In genomic region chr19:12756150-12756883, GRCh38 we compare ENCODE assay signal across 22 cellular contexts. TPM values are rescaled to one million over a fixed set of nuclear protein-coding genes. Genes with fewer than 3 reads are reported as not detected.
DNase-seq lines count a peak whose midpoint lies in the region; ATAC-seq, FAIRE-seq and TF ChIP-seq lines count a peak whose summit lies in the region.
"Had no signal": no experiment of that assay in that cellular context is flagged by ENCODE, and none has a peak within 500 bp of the region (broad histone marks: within the 10 kb centered on the region; RNA-seq: fewer than 3 reads in every experiment).

No MANE protein-coding gene starts in this region.

- no peak for TF ChIP-seq RAD21 in HepG2 (CRISPR knock-in tag; IDR thresholded peaks at IDR 0.05)

- TF ChIP-seq POLR2A in HepG2 (IDR thresholded peaks at IDR 0.05; ENCODE audit: insufficient read depth in 1 of 2, low read depth in 2 of 2, low read length in 2 of 2) (no peak), right lobe of liver (IDR thresholded peaks at IDR 0.05) (no peak)

- no TSS peak for BruUV-seq in HepG2 (replicated peaks; lab: Mats Ljungman, UMichigan)

- H3K9me3 Mint-ChIP-seq in mesothelial cell of epicardium (no peaks in the 10 kb centered on the region), progenitor cell of endocrine pancreas (ENCODE audit: low read depth) (no peaks in the 10 kb centered on the region)
- H3K9me3 Mint-ChIP-seq: CD4-positive, CD25-positive, alpha-beta regulatory T cell had no signal

- H3K27me3 Mint-ChIP-seq in mesothelial cell of epicardium (ENCODE audit: low read depth) (peaks cover 34% of the 10 kb centered on the region), progenitor cell of endocrine pancreas (peaks cover 23% of the 10 kb centered on the region)

- H3K27me3 ChIP-seq in HepG2 (ENCODE audit: control insufficient read depth in 1 of 2, insufficient read depth in 2 of 2, low read length in 2 of 2) (peaks cover 2 to 22% of the 10 kb centered on the region in 2 experiments), right lobe of liver (no peaks in the 10 kb centered on the region)

- peaks cover 2% of the 10 kb centered on the region for H3K4me1 Mint-ChIP-seq in mesothelial cell of epicardium
- H3K4me1 Mint-ChIP-seq in progenitor cell of endocrine pancreas (ENCODE audit: low read depth) = peaks cover 5% of the 10 kb centered on the region

- CTCF ChIA-PET in HepG2 (lab: Yijun Ruan, JAX; ENCODE audit: low intra/inter-chr PET ratio, low total read pairs) = interaction anchor here (0.6 to 0.8 kb wide), 2 partner anchors 9 to 58 kb away, joined by 3 read pairs; no protein-coding TSS in a partner anchor

- H3K4me1 ChIP-seq in HepG2 (ENCODE audit: insufficient read depth, low read length) (peaks cover 22% of the 10 kb centered on the region), right lobe of liver (peaks cover 0 to 11% (median 3%) of the 10 kb centered on the region in 4 donors)
- H3K4me1 ChIP-seq: SJCRH30 had no signal

- peak overlapping the region in 1 of 3 experiments; percentile 14; a peak in 1 of 6 replicates for H3K4me3 ChIP-seq in HepG2 (replicated peaks in 1 of 3; ENCODE audit: insufficient read depth in 1 of 3, low read depth in 2 of 3, low read length in 3 of 3)
- no peak overlapping the region for H3K4me3 ChIP-seq in right lobe of liver
- H3K4me3 ChIP-seq: PC-9 had no signal

- TF ChIP-seq CTCF in HepG2 (CRISPR knock-in tag; IDR thresholded peaks at IDR 0.05) (no peak), right lobe of liver (IDR thresholded peaks at IDR 0.05) (no peak), mesothelial cell of epicardium (IDR thresholded peaks at IDR 0.05; ENCODE audit: unreplicated experiment) (no peak), progenitor cell of endocrine pancreas (IDR thresholded peaks at IDR 0.05; ENCODE audit: unreplicated experiment) (no peak)

- POLR2A ChIA-PET in HepG2 (lab: Yijun Ruan, JAX) = no interaction called here

- H3K36me3 Mint-ChIP-seq in mesothelial cell of epicardium = peaks cover 3% of the 10 kb centered on the region
- peaks cover 3% of the 10 kb centered on the region for H3K36me3 Mint-ChIP-seq in progenitor cell of endocrine pancreas (ENCODE audit: insufficient read depth)

- H3K9me3 ChIP-seq in HepG2 (ENCODE audit: low read length) (no peaks in the 10 kb centered on the region), right lobe of liver (no peaks in the 10 kb centered on the region)
- H3K9me3 ChIP-seq: SJCRH30 had no signal

- H3K36me3 ChIP-seq in HepG2 (replicated peaks in 1 of 2; ENCODE audit: control insufficient read depth in 1 of 2, insufficient read depth in 2 of 2, low read length in 2 of 2) (no peaks in the 10 kb centered on the region), right lobe of liver (no peaks in the 10 kb centered on the region)
- H3K36me3 ChIP-seq: SJCRH30 had no signal

- no peaks in the 10 kb centered on the region for H3K79me2 ChIP-seq in HepG2 (ENCODE audit: insufficient read depth, low read length)

- H3K27ac Mint-ChIP-seq in mesothelial cell of epicardium (no peak overlapping the region), progenitor cell of endocrine pancreas (peak overlapping the region; percentile 57)

- no peak for ATAC-seq in HepG2
- ATAC-seq in right lobe of liver = no peak
- no peak for ATAC-seq in HG03457 (IDR thresholded peaks at IDR 0.05; ENCODE audit: unreplicated experiment)
- ATAC-seq in GM18517 (IDR thresholded peaks at IDR 0.05; ENCODE audit: unreplicated experiment) = no peak
- ATAC-seq: Right ventricle myocardium inferior, SK-N-SH treated with all-trans-retinoic acid at 6 μM for 48 hours had no signal

- no peak overlapping the region for H2AFZ ChIP-seq in HepG2 (ENCODE audit: low read length)
- H2AFZ ChIP-seq: PC-9 had no signal

- intact Hi-C loops in HepG2 (cut with micrococcal nuclease; ENCODE audit: unreplicated experiment) = no loop called here
- intact Hi-C loops in right lobe of liver (cut with DNase I) = loop anchor here in 1 of 2 donors (10.0 kb wide), 1 partner anchor 52 kb away; no protein-coding TSS in a partner anchor

- TF ChIP-seq EP300 in HepG2 (IDR thresholded peaks at IDR 0.05; ENCODE audit: low read depth in 2 of 2, low read length in 2 of 2) (no peak), HepG2 (CRISPR knock-in tag; IDR thresholded peaks at IDR 0.05; ENCODE audit: borderline replicate concordance) (no peak)

- H3K4me3 Mint-ChIP-seq in mesothelial cell of epicardium = peak overlapping the region; percentile 26
- no peak overlapping the region for H3K4me3 Mint-ChIP-seq in progenitor cell of endocrine pancreas (ENCODE audit: low read depth)
- H3K4me3 Mint-ChIP-seq: CD4-positive, CD25-positive, alpha-beta regulatory T cell had no signal

- DNase-seq in HepG2 (ENCODE audit: low spot score) = no peak
- DNase-seq in right lobe of liver = no peak
- DNase-seq in mesothelial cell of epicardium (ENCODE audit: low spot score in 2 of 2, unreplicated experiment in 2 of 2) = no peak
- DNase-seq in progenitor cell of endocrine pancreas (ENCODE audit: low spot score, unreplicated experiment) = no peak
- DNase-seq: 8988T; ACHN; CD4-positive, CD25-positive, alpha-beta regulatory T cell; DMS153; KBM-7; NCI-H1105 treated with DMSO at 0.1 percent for 48 hours; NCI-H2029; NCI-H526 treated with DMSO at 0.1 percent for 48 hours; PC-9; SJCRH30 had no signal

- 44% methylated on average over 14 of the region's 19 CpGs for WGBS in HepG2 (ENCODE audit: low lambda C conversion rate)
- WGBS in right lobe of liver (ENCODE audit: insufficient coverage, low coverage, low lambda C conversion rate, missing lambda C conversion rate) = 71% methylated on average over 11 of the region's 19 CpGs

- no peak overlapping the region for H3K9ac ChIP-seq in HepG2 (ENCODE audit: insufficient read depth, low read depth, low read length)

- H3K27ac ChIP-seq in HepG2 (ENCODE audit: extremely low read length, insufficient read depth, low read length) (no peak overlapping the region), right lobe of liver (no peak overlapping the region)
- H3K27ac ChIP-seq: PC-9, SJCRH30 had no signal

- FAIRE-seq in HepG2 (lab: Jason Lieb, UNC) = no peak
- FAIRE-seq: H54 had no signal

- in situ Hi-C loops in HepG2 (cut with HindIII; ENCODE audit: extremely low pct_ligation_motif_present, low pct_unique_long_range_greater_than_20kb) = loop anchor here (5.0 kb wide), 1 partner anchor 44 kb away; no protein-coding TSS in a partner anchor

- H4K20me1 ChIP-seq in HepG2 (ENCODE audit: insufficient read depth, low read length) = no peaks in the 10 kb centered on the region

- H3K4me2 ChIP-seq in HepG2 (ENCODE audit: low read depth, low read length) = peak overlapping the region; percentile 32

RNA-seq across cellular contexts. Expression of gene BEST2, which starts 4.7 kb away (rescaled TPM):
- total RNA-seq in HepG2 (2016; rRNA removed; fragmentation: Illumina TruSeq; extraction: Trizol) (not detected in 2 replicates), right lobe of liver (not detected), mesothelial cell of epicardium (not detected in 3 replicates), progenitor cell of endocrine pancreas (not detected in 2 replicates)
- 0.10 TPM in 1 of 2 replicates, not detected in the other for total RNA-seq in HepG2 (2016; cell fraction: cytosol; rRNA removed; fragmentation: Illumina TruSeq; extraction: Trizol; ENCODE audit: low read depth)
- not detected in 2 replicates for total RNA-seq in HepG2 (2016; cell fraction: insoluble cytoplasmic fraction; rRNA removed; fragmentation: Illumina TruSeq; extraction: Trizol)
- total RNA-seq in HepG2 (2016; cell fraction: membrane; rRNA removed; fragmentation: Illumina TruSeq; extraction: Trizol) = not detected in 2 replicates
- not detected in 2 replicates for total RNA-seq in HepG2 (2016; cell fraction: nucleus; rRNA removed; fragmentation: Illumina TruSeq; extraction: Trizol)
- polyA plus RNA-seq in HepG2 (2011; rRNA removed) = not detected in 2 replicates
- polyA plus RNA-seq in HepG2 (2011; cell fraction: cytosol; rRNA removed) = not detected in 2 replicates
- polyA plus RNA-seq in HepG2 (2011; cell fraction: nucleus; rRNA removed) = 0.08 TPM in 1 of 2 replicates, not detected in the other
- not detected in 2 replicates for polyA plus RNA-seq in HepG2 (2012)
- not detected in 2 replicates for polyA plus RNA-seq in HepG2 (2016; cell fraction: cytosol; fragmentation: Illumina TruSeq; extraction: Trizol; ENCODE audit: low read depth)
- not detected in 2 replicates for polyA plus RNA-seq in HepG2 (2016; cell fraction: insoluble cytoplasmic fraction; fragmentation: Illumina TruSeq; extraction: Trizol; ENCODE audit: low read depth)
- not detected in 2 replicates for polyA plus RNA-seq in HepG2 (2016; cell fraction: membrane; fragmentation: Illumina TruSeq; extraction: Trizol; ENCODE audit: low read depth)
- polyA plus RNA-seq in HepG2 (2016; cell fraction: nucleus; fragmentation: Illumina TruSeq; extraction: Trizol; ENCODE audit: insufficient read depth, low read depth) = not detected in 2 replicates
- polyA minus RNA-seq in HepG2 (2011; rRNA and poly(A)+ RNA removed; ENCODE audit: low replicate concordance) = not detected in 2 replicates
- not detected in 2 replicates for polyA minus RNA-seq in HepG2 (2011; cell fraction: cytosol; rRNA and poly(A)+ RNA removed)
- not detected in 2 replicates for polyA minus RNA-seq in HepG2 (2011; cell fraction: nucleus; rRNA and poly(A)+ RNA removed)
- total RNA-seq: CD4-positive, CD25-positive, alpha-beta regulatory T cell; HT1080; PC-9; Right ventricle myocardium inferior; RPMI7951 had no signal
- polyA plus RNA-seq: BJ; CD4-positive, CD25-positive, alpha-beta regulatory T cell had no signal

RNA-seq across cellular contexts. Expression of gene GET3, which starts 19.0 kb away (rescaled TPM):
- total RNA-seq in HepG2 (2016; rRNA removed; fragmentation: Illumina TruSeq; extraction: Trizol) = 51.5 and 57.7 TPM in 2 replicates
- 38.1 and 40.8 TPM in 2 replicates for total RNA-seq in HepG2 (2016; cell fraction: cytosol; rRNA removed; fragmentation: Illumina TruSeq; extraction: Trizol; ENCODE audit: low read depth)
- 47.8 and 67.8 TPM in 2 replicates for total RNA-seq in HepG2 (2016; cell fraction: insoluble cytoplasmic fraction; rRNA removed; fragmentation: Illumina TruSeq; extraction: Trizol)
- 42.5 and 45.5 TPM in 2 replicates for total RNA-seq in HepG2 (2016; cell fraction: membrane; rRNA removed; fragmentation: Illumina TruSeq; extraction: Trizol)
- 20.5 and 30.0 TPM in 2 replicates for total RNA-seq in HepG2 (2016; cell fraction: nucleus; rRNA removed; fragmentation: Illumina TruSeq; extraction: Trizol)
- polyA plus RNA-seq in HepG2 (2011; rRNA removed) = 59.4 and 67.5 TPM in 2 replicates
- polyA plus RNA-seq in HepG2 (2011; cell fraction: cytosol; rRNA removed) = 53.8 and 70.0 TPM in 2 replicates
- polyA plus RNA-seq in HepG2 (2011; cell fraction: nucleus; rRNA removed) = 42.4 and 59.2 TPM in 2 replicates
- polyA plus RNA-seq in HepG2 (2012) = 26.3 and 37.0 TPM in 2 replicates
- 38.9 and 39.2 TPM in 2 replicates for polyA plus RNA-seq in HepG2 (2016; cell fraction: cytosol; fragmentation: Illumina TruSeq; extraction: Trizol; ENCODE audit: low read depth)
- 52.9 and 54.2 TPM in 2 replicates for polyA plus RNA-seq in HepG2 (2016; cell fraction: insoluble cytoplasmic fraction; fragmentation: Illumina TruSeq; extraction: Trizol; ENCODE audit: low read depth)
- 39.6 and 39.8 TPM in 2 replicates for polyA plus RNA-seq in HepG2 (2016; cell fraction: membrane; fragmentation: Illumina TruSeq; extraction: Trizol; ENCODE audit: low read depth)
- 50.5 and 50.9 TPM in 2 replicates for polyA plus RNA-seq in HepG2 (2016; cell fraction: nucleus; fragmentation: Illumina TruSeq; extraction: Trizol; ENCODE audit: insufficient read depth, low read depth)
- 45.5 and 170 TPM in 2 replicates for polyA minus RNA-seq in HepG2 (2011; rRNA and poly(A)+ RNA removed; ENCODE audit: low replicate concordance)
- polyA minus RNA-seq in HepG2 (2011; cell fraction: cytosol; rRNA and poly(A)+ RNA removed) = 15.5 and 16.4 TPM in 2 replicates
- 11.2 and 13.4 TPM in 2 replicates for polyA minus RNA-seq in HepG2 (2011; cell fraction: nucleus; rRNA and poly(A)+ RNA removed)
- 10 to 100 TPM; 22.3 to 35.8 (median 25.8) TPM for total RNA-seq in right lobe of liver
- total RNA-seq in mesothelial cell of epicardium = 44.6 to 49.8 TPM (median 46.9 TPM) in 3 replicates
- 59.8 and 66.0 TPM in 2 replicates for total RNA-seq in progenitor cell of endocrine pancreas

RNA-seq across cellular contexts. Expression of gene HOOK2, which starts 19.0 kb away (rescaled TPM):
- total RNA-seq in HepG2 (2016; rRNA removed; fragmentation: Illumina TruSeq; extraction: Trizol) = 7.3 and 12.9 TPM in 2 replicates
- total RNA-seq in HepG2 (2016; cell fraction: cytosol; rRNA removed; fragmentation: Illumina TruSeq; extraction: Trizol; ENCODE audit: low read depth) = 3.3 and 3.6 TPM in 2 replicates
- 6.4 and 13.9 TPM in 2 replicates for total RNA-seq in HepG2 (2016; cell fraction: insoluble cytoplasmic fraction; rRNA removed; fragmentation: Illumina TruSeq; extraction: Trizol)
- total RNA-seq in HepG2 (2016; cell fraction: membrane; rRNA removed; fragmentation: Illumina TruSeq; extraction: Trizol) = 2.8 and 3.5 TPM in 2 replicates
- 11.6 and 14.2 TPM in 2 replicates for total RNA-seq in HepG2 (2016; cell fraction: nucleus; rRNA removed; fragmentation: Illumina TruSeq; extraction: Trizol)
- 9.2 and 11.1 TPM in 2 replicates for polyA plus RNA-seq in HepG2 (2011; rRNA removed)
- 4.3 and 4.7 TPM in 2 replicates for polyA plus RNA-seq in HepG2 (2011; cell fraction: cytosol; rRNA removed)
- 77.7 and 77.9 TPM in 2 replicates for polyA plus RNA-seq in HepG2 (2011; cell fraction: nucleus; rRNA removed)
- polyA plus RNA-seq in HepG2 (2012) = 15.8 and 16.0 TPM in 2 replicates
- 0.83 and 0.93 TPM in 2 replicates for polyA plus RNA-seq in HepG2 (2016; cell fraction: cytosol; fragmentation: Illumina TruSeq; extraction: Trizol; ENCODE audit: low read depth)
- polyA plus RNA-seq in HepG2 (2016; cell fraction: insoluble cytoplasmic fraction; fragmentation: Illumina TruSeq; extraction: Trizol; ENCODE audit: low read depth) = 5.4 and 6.8 TPM in 2 replicates
- 1.6 and 1.7 TPM in 2 replicates for polyA plus RNA-seq in HepG2 (2016; cell fraction: membrane; fragmentation: Illumina TruSeq; extraction: Trizol; ENCODE audit: low read depth)
- polyA plus RNA-seq in HepG2 (2016; cell fraction: nucleus; fragmentation: Illumina TruSeq; extraction: Trizol; ENCODE audit: insufficient read depth, low read depth) = 55.0 and 69.3 TPM in 2 replicates
- polyA minus RNA-seq in HepG2 (2011; rRNA and poly(A)+ RNA removed; ENCODE audit: low replicate concordance) = 6.5 and 15.0 TPM in 2 replicates
- polyA minus RNA-seq in HepG2 (2011; cell fraction: cytosol; rRNA and poly(A)+ RNA removed) = 3.4 and 5.3 TPM in 2 replicates
- 13.1 and 15.0 TPM in 2 replicates for polyA minus RNA-seq in HepG2 (2011; cell fraction: nucleus; rRNA and poly(A)+ RNA removed)
- total RNA-seq in right lobe of liver = 10 to 100 TPM; 16.6 to 34.5 (median 17.6) TPM
- 89.2 to 93.7 TPM (median 92.7 TPM) in 3 replicates for total RNA-seq in mesothelial cell of epicardium
- 115 TPM in 2 replicates for total RNA-seq in progenitor cell of endocrine pancreas

RNA-seq across cellular contexts. Expression of gene TRIR, which starts 21.8 kb away (rescaled TPM):
- total RNA-seq in HepG2 (2016; rRNA removed; fragmentation: Illumina TruSeq; extraction: Trizol) (159 and 179 TPM in 2 replicates), right lobe of liver (100 to 1,000 TPM in 4 of 6 experiments, 10 to 100 TPM in 2; 69.8 to 244 (median 106) TPM), mesothelial cell of epicardium (148 to 161 TPM (median 156 TPM) in 3 replicates), progenitor cell of endocrine pancreas (171 and 180 TPM in 2 replicates)
- 156 and 157 TPM in 2 replicates for total RNA-seq in HepG2 (2016; cell fraction: cytosol; rRNA removed; fragmentation: Illumina TruSeq; extraction: Trizol; ENCODE audit: low read depth)
- 154 and 178 TPM in 2 replicates for total RNA-seq in HepG2 (2016; cell fraction: insoluble cytoplasmic fraction; rRNA removed; fragmentation: Illumina TruSeq; extraction: Trizol)
- total RNA-seq in HepG2 (2016; cell fraction: membrane; rRNA removed; fragmentation: Illumina TruSeq; extraction: Trizol) = 185 and 199 TPM in 2 replicates
- total RNA-seq in HepG2 (2016; cell fraction: nucleus; rRNA removed; fragmentation: Illumina TruSeq; extraction: Trizol) = 62.7 and 73.8 TPM in 2 replicates
- polyA plus RNA-seq in HepG2 (2011; rRNA removed) = 160 and 166 TPM in 2 replicates
- polyA plus RNA-seq in HepG2 (2011; cell fraction: cytosol; rRNA removed) = 192 and 223 TPM in 2 replicates
- polyA plus RNA-seq in HepG2 (2011; cell fraction: nucleus; rRNA removed) = 109 and 112 TPM in 2 replicates
- polyA plus RNA-seq in HepG2 (2012) = 136 and 148 TPM in 2 replicates
- polyA plus RNA-seq in HepG2 (2016; cell fraction: cytosol; fragmentation: Illumina TruSeq; extraction: Trizol; ENCODE audit: low read depth) = 176 and 190 TPM in 2 replicates
- polyA plus RNA-seq in HepG2 (2016; cell fraction: insoluble cytoplasmic fraction; fragmentation: Illumina TruSeq; extraction: Trizol; ENCODE audit: low read depth) = 222 and 228 TPM in 2 replicates
- 221 and 223 TPM in 2 replicates for polyA plus RNA-seq in HepG2 (2016; cell fraction: membrane; fragmentation: Illumina TruSeq; extraction: Trizol; ENCODE audit: low read depth)
- 208 and 213 TPM in 2 replicates for polyA plus RNA-seq in HepG2 (2016; cell fraction: nucleus; fragmentation: Illumina TruSeq; extraction: Trizol; ENCODE audit: insufficient read depth, low read depth)
- 41.5 and 65.9 TPM in 2 replicates for polyA minus RNA-seq in HepG2 (2011; rRNA and poly(A)+ RNA removed; ENCODE audit: low replicate concordance)
- polyA minus RNA-seq in HepG2 (2011; cell fraction: cytosol; rRNA and poly(A)+ RNA removed) = 36.6 and 38.7 TPM in 2 replicates
- 22.7 and 23.7 TPM in 2 replicates for polyA minus RNA-seq in HepG2 (2011; cell fraction: nucleus; rRNA and poly(A)+ RNA removed)

RNA-seq across cellular contexts. Expression of gene TNPO2, which starts 32.6 kb away (rescaled TPM):
- total RNA-seq in HepG2 (2016; rRNA removed; fragmentation: Illumina TruSeq; extraction: Trizol) = 31.7 and 33.6 TPM in 2 replicates
- 8.0 and 12.5 TPM in 2 replicates for total RNA-seq in HepG2 (2016; cell fraction: cytosol; rRNA removed; fragmentation: Illumina TruSeq; extraction: Trizol; ENCODE audit: low read depth)
- 25.3 and 38.9 TPM in 2 replicates for total RNA-seq in HepG2 (2016; cell fraction: insoluble cytoplasmic fraction; rRNA removed; fragmentation: Illumina TruSeq; extraction: Trizol)
- total RNA-seq in HepG2 (2016; cell fraction: membrane; rRNA removed; fragmentation: Illumina TruSeq; extraction: Trizol) = 11.9 and 12.3 TPM in 2 replicates
- total RNA-seq in HepG2 (2016; cell fraction: nucleus; rRNA removed; fragmentation: Illumina TruSeq; extraction: Trizol) = 61.9 and 64.9 TPM in 2 replicates
- 61.0 and 76.1 TPM in 2 replicates for polyA plus RNA-seq in HepG2 (2011; rRNA removed)
- 38.5 and 42.9 TPM in 2 replicates for polyA plus RNA-seq in HepG2 (2011; cell fraction: cytosol; rRNA removed)
- polyA plus RNA-seq in HepG2 (2011; cell fraction: nucleus; rRNA removed) = 224 and 272 TPM in 2 replicates
- polyA plus RNA-seq in HepG2 (2012) = 28.4 and 35.1 TPM in 2 replicates
- polyA plus RNA-seq in HepG2 (2016; cell fraction: cytosol; fragmentation: Illumina TruSeq; extraction: Trizol; ENCODE audit: low read depth) = 2.2 and 2.4 TPM in 2 replicates
- 21.0 and 28.3 TPM in 2 replicates for polyA plus RNA-seq in HepG2 (2016; cell fraction: insoluble cytoplasmic fraction; fragmentation: Illumina TruSeq; extraction: Trizol; ENCODE audit: low read depth)
- 6.6 and 7.3 TPM in 2 replicates for polyA plus RNA-seq in HepG2 (2016; cell fraction: membrane; fragmentation: Illumina TruSeq; extraction: Trizol; ENCODE audit: low read depth)
- 143 and 147 TPM in 2 replicates for polyA plus RNA-seq in HepG2 (2016; cell fraction: nucleus; fragmentation: Illumina TruSeq; extraction: Trizol; ENCODE audit: insufficient read depth, low read depth)
- 198 and 267 TPM in 2 replicates for polyA minus RNA-seq in HepG2 (2011; rRNA and poly(A)+ RNA removed; ENCODE audit: low replicate concordance)
- 42.5 and 44.2 TPM in 2 replicates for polyA minus RNA-seq in HepG2 (2011; cell fraction: cytosol; rRNA and poly(A)+ RNA removed)
- polyA minus RNA-seq in HepG2 (2011; cell fraction: nucleus; rRNA and poly(A)+ RNA removed) = 77.4 and 98.6 TPM in 2 replicates
- total RNA-seq in right lobe of liver = 10 to 100 TPM; 14.8 to 28.7 (median 19.6) TPM
- total RNA-seq in mesothelial cell of epicardium = 105 to 116 TPM (median 105 TPM) in 3 replicates
- total RNA-seq in progenitor cell of endocrine pancreas = 109 and 113 TPM in 2 replicates
